Comparison of ENCODE assay signal across 17 cellular contexts in the genomic region with DNA sequence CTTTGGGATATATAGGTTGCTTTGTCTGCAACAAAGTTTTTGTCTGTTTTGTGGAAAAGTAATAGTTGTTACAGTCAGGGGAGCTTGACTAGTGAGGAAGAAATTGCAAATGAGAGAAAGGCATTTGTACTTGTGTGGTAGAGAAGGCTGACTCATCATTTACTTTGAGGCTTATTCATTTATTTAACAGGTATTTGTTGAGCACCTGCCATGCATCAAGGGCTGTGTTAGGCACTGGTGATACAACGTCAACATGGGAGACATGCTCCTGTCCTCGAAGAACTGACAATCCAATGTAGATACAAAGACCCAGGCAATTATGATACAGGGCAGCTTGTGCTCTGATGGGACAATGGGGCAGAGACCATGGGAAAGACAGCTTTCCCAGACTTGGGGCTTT.
DNase-seq lines count a peak whose midpoint lies in the region; ATAC-seq and TF ChIP-seq lines count a peak whose summit lies in the region.
"Had no signal": no experiment of that assay in that cellular context is flagged by ENCODE, and none has a peak within 500 bp of the region (broad histone marks: within the 10 kb centered on the region; RNA-seq: fewer than 3 reads in every experiment).

No MANE protein-coding gene starts in this region.

- H3K9ac ChIP-seq in SK-N-SH: no peak overlapping the region

- H3K36me3 ChIP-seq in SK-N-SH (replicated peaks in 1 of 2; ENCODE audit: control insufficient read depth in 1 of 2, insufficient read depth in 2 of 2, low read length in 1 of 2): no peaks in the 10 kb centered on the region
- H3K36me3 ChIP-seq: SJSA1 had no signal

- H3K4me1 Mint-ChIP-seq in nephron: peaks cover 44% of the 10 kb centered on the region
- no peaks in the 10 kb centered on the region for H3K4me1 Mint-ChIP-seq in activated CD8-positive, alpha-beta T cell treated with anti-CD3 and anti-CD28 coated beads for 36 hours (ENCODE audit: low read depth)

- no peaks in the 10 kb centered on the region for H3K9me3 ChIP-seq in SK-N-SH
- H3K9me3 ChIP-seq: SJSA1 had no signal

- H3K27ac Mint-ChIP-seq in nephron: peak overlapping the region; percentile 46 to 61 (median 60)
- H3K27ac Mint-ChIP-seq in activated CD8-positive, alpha-beta T cell treated with anti-CD3 and anti-CD28 coated beads for 36 hours: no peak overlapping the region

- peaks cover 6% of the 10 kb centered on the region for H3K27me3 Mint-ChIP-seq in nephron (ENCODE audit: low read depth)
- H3K27me3 Mint-ChIP-seq in activated CD8-positive, alpha-beta T cell treated with anti-CD3 and anti-CD28 coated beads for 36 hours: peaks cover 32% of the 10 kb centered on the region

- TF ChIP-seq RAD21 in SK-N-SH (IDR thresholded peaks at IDR 0.05; ENCODE audit: low read length): no peak

- CTCF ChIA-PET in activated CD8-positive, alpha-beta T cell treated with anti-CD3 and anti-CD28 coated beads for 36 hours (lab: Charles Lee): interaction anchor here (1.6 to 4.6 kb wide), 3 partner anchors 275 to 573 kb away, joined by 3 to 29 read pairs (median 25); partner anchors contain the start of gene CCDC148
- CTCF ChIA-PET in SK-N-SH (lab: Yijun Ruan, JAX): interaction anchor here (1.0 to 6.6 kb wide), 6 partner anchors 10 to 573 kb away, joined by 3 to 68 read pairs (median 12); no protein-coding TSS in a partner anchor

- no peaks in the 10 kb centered on the region for H3F3A ChIP-seq in SK-N-SH (replicated peaks; ENCODE audit: insufficient read depth)

- WGBS in SK-N-SH (ENCODE audit: low lambda C conversion rate): 61% methylated on average over 2 of the region's 2 CpGs

- no peak for ATAC-seq in activated CD8-positive, alpha-beta T cell treated with anti-CD3 and anti-CD28 coated beads for 36 hours
- ATAC-seq in GM19397 (IDR thresholded peaks at IDR 0.05; ENCODE audit: unreplicated experiment): no peak
- ATAC-seq: GM12878, GM23338 had no signal

- no peak overlapping the region for H2AFZ ChIP-seq in SK-N-SH (ENCODE audit: low read depth)
- H2AFZ ChIP-seq: GM23338, PC-9 had no signal

- H3K4me1 ChIP-seq in SK-N-SH (ENCODE audit: control insufficient read depth in 1 of 2, insufficient read depth in 2 of 2, low read depth in 1 of 2, low read length in 1 of 2): peaks cover 0 to 2% of the 10 kb centered on the region in 2 experiments; a peak in 2 of 4 replicates
- H3K4me1 ChIP-seq: SJSA1 had no signal

- no peak for TF ChIP-seq CTCF in epithelial cell of esophagus (IDR thresholded peaks at IDR 0.05; ENCODE audit: insufficient read depth, low read depth, low read length, missing control alignments)
- TF ChIP-seq CTCF in nephron (IDR thresholded peaks at IDR 0.05; ENCODE audit: unreplicated experiment in 3 of 3): no peak
- TF ChIP-seq CTCF in activated CD8-positive, alpha-beta T cell treated with anti-CD3 and anti-CD28 coated beads for 36 hours (IDR thresholded peaks at IDR 0.05): no peak
- no peak for TF ChIP-seq CTCF in SK-N-SH (IDR thresholded peaks at IDR 0.05)

- POLR2A ChIA-PET in activated CD8-positive, alpha-beta T cell treated with anti-CD3 and anti-CD28 coated beads for 36 hours (lab: Charles Lee): no interaction called here
- POLR2A ChIA-PET in SK-N-SH (lab: Yijun Ruan, JAX): no interaction called here

- no peaks in the 10 kb centered on the region for H3K36me3 Mint-ChIP-seq in nephron (ENCODE audit: low read depth)
- H3K36me3 Mint-ChIP-seq in activated CD8-positive, alpha-beta T cell treated with anti-CD3 and anti-CD28 coated beads for 36 hours (ENCODE audit: low read depth): no peaks in the 10 kb centered on the region

- H3K4me3 ChIP-seq in epithelial cell of esophagus (ENCODE audit: low read length): no peak overlapping the region
- H3K4me3 ChIP-seq in SK-N-SH (ENCODE audit: low read depth in 2 of 2, low read length in 1 of 2): no peak overlapping the region
- H3K4me3 ChIP-seq: GM12878, GM23338, PC-9, SJSA1 had no signal

- H4K20me1 ChIP-seq in SK-N-SH (ENCODE audit: insufficient read depth): no peaks in the 10 kb centered on the region

- H3K27me3 ChIP-seq in SK-N-SH (ENCODE audit: insufficient read depth): no peaks in the 10 kb centered on the region
- H3K27me3 ChIP-seq: SJSA1 had no signal

- no peak overlapping the region for H3K27ac ChIP-seq in SK-N-SH (ENCODE audit: low read depth in 2 of 2, low read length in 1 of 2)
- H3K27ac ChIP-seq: PC-9, SJSA1 had no signal

- no peak overlapping the region for H3K4me3 Mint-ChIP-seq in nephron
- no peak overlapping the region for H3K4me3 Mint-ChIP-seq in activated CD8-positive, alpha-beta T cell treated with anti-CD3 and anti-CD28 coated beads for 36 hours
- H3K4me3 Mint-ChIP-seq: GM23338 had no signal

- peak; percentile 90 for DNase-seq in DMS53 (lab: John Stamatoyannopoulos, UW)
- peak; percentile 13 for DNase-seq in NCI-H69 (lab: John Stamatoyannopoulos, UW)
- DNase-seq in epithelial cell of esophagus (ENCODE audit: low read depth): peak; percentile 62
- no peak for DNase-seq in activated CD8-positive, alpha-beta T cell treated with anti-CD3 and anti-CD28 coated beads for 36 hours
- DNase-seq in SK-N-SH: no peak
- DNase-seq: GDM1, KBM-7, NCI-H1436, NCI-H2081, NCI-H524, PC-9, SW 1271 had no signal

- H3K9me3 Mint-ChIP-seq in nephron: no peaks in the 10 kb centered on the region
- no peaks in the 10 kb centered on the region for H3K9me3 Mint-ChIP-seq in activated CD8-positive, alpha-beta T cell treated with anti-CD3 and anti-CD28 coated beads for 36 hours
- H3K9me3 Mint-ChIP-seq: GM23338 had no signal

- TF ChIP-seq EP300 in SK-N-SH (IDR thresholded peaks at IDR 0.05; ENCODE audit: borderline replicate concordance in 1 of 2, low read depth in 1 of 2, low read length in 1 of 2): no peak

- no peaks in the 10 kb centered on the region for H3K79me2 ChIP-seq in SK-N-SH (ENCODE audit: insufficient read depth)

- H3K9me2 ChIP-seq in SK-N-SH: no peaks in the 10 kb centered on the region

- H3K4me2 ChIP-seq in SK-N-SH: no peak overlapping the region
- H3K4me2 ChIP-seq: GM23338, PC-9 had no signal

- intact Hi-C loops in activated CD8-positive, alpha-beta T cell treated with anti-CD3 and anti-CD28 coated beads for 36 hours (cut with micrococcal nuclease): loop anchor here (5.0 kb wide), 1 partner anchor 566 kb away; no protein-coding TSS in a partner anchor

TF ChIP-seq in SK-N-SH, 30 proteins besides CTCF, POLR2A, EP300 and RAD21 (continues in another document):
- TF ChIP-seq RFX5 (IDR thresholded peaks at IDR 0.05; ENCODE audit: low read length): no peak
- TF ChIP-seq MEF2A (IDR thresholded peaks at IDR 0.05; ENCODE audit: borderline replicate concordance, low read depth): no peak
- TF ChIP-seq MXI1 (IDR thresholded peaks at IDR 0.05; ENCODE audit: low read depth, low read length): no peak
- TF ChIP-seq, protein P1, sequence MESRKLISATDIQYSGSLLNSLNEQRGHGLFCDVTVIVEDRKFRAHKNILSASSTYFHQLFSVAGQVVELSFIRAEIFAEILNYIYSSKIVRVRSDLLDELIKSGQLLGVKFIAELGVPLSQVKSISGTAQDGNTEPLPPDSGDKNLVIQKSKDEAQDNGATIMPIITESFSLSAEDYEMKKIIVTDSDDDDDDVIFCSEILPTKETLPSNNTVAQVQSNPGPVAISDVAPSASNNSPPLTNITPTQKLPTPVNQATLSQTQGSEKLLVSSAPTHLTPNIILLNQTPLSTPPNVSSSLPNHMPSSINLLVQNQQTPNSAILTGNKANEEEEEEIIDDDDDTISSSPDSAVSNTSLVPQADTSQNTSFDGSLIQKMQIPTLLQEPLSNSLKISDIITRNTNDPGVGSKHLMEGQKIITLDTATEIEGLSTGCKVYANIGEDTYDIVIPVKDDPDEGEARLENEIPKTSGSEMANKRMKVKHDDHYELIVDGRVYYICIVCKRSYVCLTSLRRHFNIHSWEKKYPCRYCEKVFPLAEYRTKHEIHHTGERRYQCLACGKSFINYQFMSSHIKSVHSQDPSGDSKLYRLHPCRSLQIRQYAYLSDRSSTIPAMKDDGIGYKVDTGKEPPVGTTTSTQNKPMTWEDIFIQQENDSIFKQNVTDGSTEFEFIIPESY (IDR thresholded peaks at IDR 0.05; ENCODE audit: borderline replicate concordance, low read depth): no peak
- TF ChIP-seq NFIC (IDR thresholded peaks at IDR 0.05; ENCODE audit: borderline replicate concordance): no peak
- no peak for TF ChIP-seq RCOR1 (IDR thresholded peaks at IDR 0.05; ENCODE audit: low read length)
- TF ChIP-seq ELF1 (IDR thresholded peaks at IDR 0.05): no peak
- no peak for TF ChIP-seq POLR2AphosphoS5 (IDR thresholded peaks at IDR 0.05; ENCODE audit: low read depth, low read length)
- TF ChIP-seq, protein P2, sequence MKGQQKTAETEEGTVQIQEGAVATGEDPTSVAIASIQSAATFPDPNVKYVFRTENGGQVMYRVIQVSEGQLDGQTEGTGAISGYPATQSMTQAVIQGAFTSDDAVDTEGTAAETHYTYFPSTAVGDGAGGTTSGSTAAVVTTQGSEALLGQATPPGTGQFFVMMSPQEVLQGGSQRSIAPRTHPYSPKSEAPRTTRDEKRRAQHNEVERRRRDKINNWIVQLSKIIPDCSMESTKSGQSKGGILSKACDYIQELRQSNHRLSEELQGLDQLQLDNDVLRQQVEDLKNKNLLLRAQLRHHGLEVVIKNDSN (IDR thresholded peaks at IDR 0.05; ENCODE audit: borderline replicate concordance, low read depth): no peak
- no peak for TF ChIP-seq YY1 (IDR thresholded peaks at IDR 0.05; ENCODE audit: low read depth)
- no peak for TF ChIP-seq PBX3 (IDR thresholded peaks at IDR 0.05)
- no peak for TF ChIP-seq GABPA (IDR thresholded peaks at IDR 0.05; ENCODE audit: low read depth)
- no peak for TF ChIP-seq TCF12 (IDR thresholded peaks at IDR 0.05)
- TF ChIP-seq IRF3 (IDR thresholded peaks at IDR 0.05; ENCODE audit: low read depth, low read length): no peak

Comparison
In these comparisons a context has a peak if more than half of its experiments do, and no peak if none do; other contexts are left out.
1. DNase-seq: peak in DMS53 (single experiment), NCI-H69 (single experiment) and epithelial cell of esophagus (single experiment); none in activated CD8-positive, alpha-beta T cell treated with anti-CD3 and anti-CD28 coated beads for 36 hours (single experiment) and SK-N-SH (single experiment).